ENCODE assay signal across 1 cellular context in the genomic region with DNA sequence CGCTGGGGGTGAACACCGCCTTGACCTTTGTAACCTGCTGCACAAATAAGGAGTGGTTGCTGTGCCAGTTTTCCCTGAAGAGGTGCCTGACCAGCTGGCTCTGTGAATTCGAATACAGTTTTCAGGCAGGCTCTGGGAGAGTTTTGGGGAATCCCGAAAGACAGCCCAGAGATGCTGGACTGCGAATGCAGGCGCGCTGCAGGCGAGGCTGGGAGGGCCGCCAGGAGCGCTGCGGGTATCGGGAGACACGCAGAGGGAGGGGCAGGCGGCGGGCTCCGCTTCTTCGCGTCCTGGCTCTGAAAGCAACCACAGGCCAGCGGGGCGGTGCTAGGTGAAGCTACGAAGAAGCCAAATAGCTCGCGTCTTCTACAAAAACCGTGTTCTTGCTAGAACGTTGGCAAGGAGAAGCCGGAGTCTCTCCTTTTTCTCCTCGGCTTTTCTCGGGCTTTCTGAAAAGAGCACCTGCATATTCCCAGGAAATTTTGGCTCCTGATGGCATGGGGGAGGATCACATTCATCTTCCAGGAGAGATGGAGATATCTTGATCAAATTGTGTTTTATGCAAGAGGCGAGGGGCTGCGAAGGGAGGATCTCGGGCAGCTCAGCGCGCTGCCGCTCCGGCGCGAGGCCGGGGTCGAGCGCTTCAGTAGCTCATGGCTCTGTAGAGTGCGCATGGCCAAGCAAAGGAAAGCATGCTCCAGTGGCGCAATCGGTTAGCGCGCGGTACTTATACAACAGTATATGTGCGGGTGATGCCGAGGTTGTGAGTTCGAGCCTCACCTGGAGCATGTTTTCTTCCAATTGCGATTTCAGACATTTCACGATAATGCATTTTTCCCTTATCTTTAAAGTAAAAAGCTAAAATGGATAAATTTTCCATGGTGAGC.
TF ChIP-seq lines count a peak whose summit lies in the region.

No MANE protein-coding gene starts in this region.

TF ChIP-seq in H1, 55 proteins besides CTCF, POLR2A, EP300 and RAD21 (continued from another document):
- TF ChIP-seq HDAC2 (IDR thresholded peaks at IDR 0.05; ENCODE audit: borderline replicate concordance in 1 of 2, low read depth in 2 of 2, low read length in 2 of 2) (peak in 1 of 2 experiments; percentile 52; a peak in 1 of 4 replicates), SIX5 (IDR thresholded peaks at IDR 0.05; ENCODE audit: low read depth, low read length) (no peak), SP2 (IDR thresholded peaks at IDR 0.05; ENCODE audit: low read length) (no peak), TAF7 (optimal IDR thresholded peaks at IDR 0.05; ENCODE audit: borderline replicate concordance, low read depth, low read length) (peak; percentile 82), POLR2AphosphoS5 (IDR thresholded peaks at IDR 0.05; ENCODE audit: low read depth, low read length) (no peak), POU5F1 (IDR thresholded peaks at IDR 0.05; ENCODE audit: low read depth, low read length) (no peak), RFX5 (IDR thresholded peaks at IDR 0.05; ENCODE audit: borderline replicate concordance, low read depth, low read length) (no peak), RBBP5 (IDR thresholded peaks at IDR 0.05; ENCODE audit: borderline replicate concordance, low read depth, low read length) (peak; percentile 100), PHF8 (conservative IDR thresholded peaks at IDR 0.05; ENCODE audit: low read depth, low read length) (peak; percentile 45; the same call in 1 of the 2 replicates), HDAC6 (IDR thresholded peaks at IDR 0.05; ENCODE audit: low read depth, low read length) (no peak)
- TF ChIP-seq, protein P1, sequence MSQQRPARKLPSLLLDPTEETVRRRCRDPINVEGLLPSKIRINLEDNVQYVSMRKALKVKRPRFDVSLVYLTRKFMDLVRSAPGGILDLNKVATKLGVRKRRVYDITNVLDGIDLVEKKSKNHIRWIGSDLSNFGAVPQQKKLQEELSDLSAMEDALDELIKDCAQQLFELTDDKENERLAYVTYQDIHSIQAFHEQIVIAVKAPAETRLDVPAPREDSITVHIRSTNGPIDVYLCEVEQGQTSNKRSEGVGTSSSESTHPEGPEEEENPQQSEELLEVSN (IDR thresholded peaks at IDR 0.05), result peak; percentile 81
- TF ChIP-seq, protein P2, sequence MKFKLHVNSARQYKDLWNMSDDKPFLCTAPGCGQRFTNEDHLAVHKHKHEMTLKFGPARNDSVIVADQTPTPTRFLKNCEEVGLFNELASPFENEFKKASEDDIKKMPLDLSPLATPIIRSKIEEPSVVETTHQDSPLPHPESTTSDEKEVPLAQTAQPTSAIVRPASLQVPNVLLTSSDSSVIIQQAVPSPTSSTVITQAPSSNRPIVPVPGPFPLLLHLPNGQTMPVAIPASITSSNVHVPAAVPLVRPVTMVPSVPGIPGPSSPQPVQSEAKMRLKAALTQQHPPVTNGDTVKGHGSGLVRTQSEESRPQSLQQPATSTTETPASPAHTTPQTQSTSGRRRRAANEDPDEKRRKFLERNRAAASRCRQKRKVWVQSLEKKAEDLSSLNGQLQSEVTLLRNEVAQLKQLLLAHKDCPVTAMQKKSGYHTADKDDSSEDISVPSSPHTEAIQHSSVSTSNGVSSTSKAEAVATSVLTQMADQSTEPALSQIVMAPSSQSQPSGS (IDR thresholded peaks at IDR 0.05; ENCODE audit: low read length), result peak; percentile 31; the same call in 1 of the 2 replicates
